8 cellular contexts compared by ENCODE assay signal in the genomic region with DNA sequence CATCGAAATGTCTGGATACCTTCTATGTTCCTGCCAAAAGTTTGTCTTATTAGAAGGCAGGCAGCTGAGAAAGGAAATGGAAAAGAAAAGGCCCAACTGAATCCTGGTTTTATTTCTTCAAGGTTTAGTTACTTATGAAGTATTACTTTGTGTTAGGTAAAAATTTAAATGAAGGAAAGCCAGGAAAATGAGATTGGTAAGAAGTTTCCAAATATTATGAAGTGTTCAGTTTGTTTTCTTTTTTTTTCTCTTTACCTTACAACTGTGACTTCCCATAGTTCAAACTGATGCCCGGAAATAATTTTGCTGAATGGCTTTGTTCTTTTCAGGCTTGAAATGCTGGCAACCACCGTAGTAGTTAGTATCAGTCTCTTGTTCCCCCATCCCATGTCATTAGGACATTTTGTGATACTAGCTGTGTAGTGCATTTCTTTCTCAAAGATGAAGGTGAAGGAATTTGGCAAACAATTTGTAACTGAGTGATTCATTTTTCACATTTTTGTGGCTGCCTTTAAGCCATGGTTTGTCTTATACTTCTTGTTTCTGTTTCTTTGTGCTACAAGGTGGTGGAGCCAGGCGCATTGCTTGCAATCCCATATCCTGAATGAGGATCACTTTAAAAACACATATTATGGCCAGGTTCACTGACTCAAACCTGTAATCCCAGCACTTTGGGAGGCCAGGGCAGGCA. TPM values are rescaled to one million over a fixed set of nuclear protein-coding genes. Genes with fewer than 3 reads are reported as not detected.
DNase-seq lines count a peak whose midpoint lies in the region; ATAC-seq and TF ChIP-seq lines count a peak whose summit lies in the region.

No MANE protein-coding gene starts in this region.

- DNase-seq in Daoy (ENCODE audit: low read depth) (peak; percentile 52), HS-5 (ENCODE audit: low read depth) (peak; percentile 52), dedifferentiated amniotic fluid mesenchymal stem cell (ENCODE audit: extremely low spot score) (peak; percentile 43), type B pancreatic cell (ENCODE audit: extremely low spot score, unreplicated experiment) (no peak), HEK293T (ENCODE audit: extremely low spot score) (no peak), SKM-1 (lab: John Stamatoyannopoulos, UW; ENCODE audit: unreplicated experiment) (no peak), NK-92 (lab: John Stamatoyannopoulos, UW; ENCODE audit: unreplicated experiment) (no peak)

- POLR2A ChIA-PET in HEK293T (lab: Yijun Ruan, JAX): no interaction called here

- peak overlapping the region; percentile 61 for H3K27ac Mint-ChIP-seq in type B pancreatic cell

- CTCF ChIA-PET in HEK293T (lab: Yijun Ruan, JAX): no interaction called here

- ATAC-seq in GM21526 (IDR thresholded peaks at IDR 0.05; ENCODE audit: low FRiP score, unreplicated experiment): peak; percentile 67

- H3K4me3 Mint-ChIP-seq in type B pancreatic cell: no peak overlapping the region

- H3K9me3 Mint-ChIP-seq in type B pancreatic cell: no peaks in the 10 kb centered on the region

- no peak for TF ChIP-seq CTCF in type B pancreatic cell (conservative IDR thresholded peaks at IDR 0.05)

- peaks cover 4% of the 10 kb centered on the region for H3K4me1 Mint-ChIP-seq in type B pancreatic cell (ENCODE audit: unreplicated experiment)

- H3K27me3 Mint-ChIP-seq in type B pancreatic cell: no peaks in the 10 kb centered on the region

- H3K36me3 Mint-ChIP-seq in type B pancreatic cell: peaks cover 9% of the 10 kb centered on the region

TF ChIP-seq in HEK293T, 16 proteins besides CTCF, POLR2A, EP300 and RAD21:
- TF ChIP-seq L3MBTL2 (conservative IDR thresholded peaks at IDR 0.05) (no peak), CTBP1 (IDR thresholded peaks at IDR 0.05; ENCODE audit: borderline replicate concordance) (no peak), PKNOX1 (IDR thresholded peaks at IDR 0.05) (no peak), NFRKB (IDR thresholded peaks at IDR 0.05) (no peak), ARNT (IDR thresholded peaks at IDR 0.05) (no peak), TARDBP (IDR thresholded peaks at IDR 0.05) (no peak), FOXK2 (IDR thresholded peaks at IDR 0.05) (no peak), SUZ12 (IDR thresholded peaks at IDR 0.05) (no peak), ELF4 (IDR thresholded peaks at IDR 0.05) (no peak), BHLHE40 (IDR thresholded peaks at IDR 0.05; ENCODE audit: borderline replicate concordance) (no peak), HDGF (IDR thresholded peaks at IDR 0.05; ENCODE audit: borderline replicate concordance) (no peak), LEF1 (IDR thresholded peaks at IDR 0.05; ENCODE audit: borderline replicate concordance) (no peak), ZNF384 (IDR thresholded peaks at IDR 0.05) (no peak), FOXM1 (IDR thresholded peaks at IDR 0.05; ENCODE audit: borderline replicate concordance) (no peak), FOXA1 (IDR thresholded peaks at IDR 0.05) (no peak), SP1 (IDR thresholded peaks at IDR 0.05) (no peak)

RNA-seq across cellular contexts. Expression of gene GPD2, which starts 40.5 kb away (rescaled TPM):
- 36.9 and 56.7 TPM in 2 replicates for total RNA-seq in Daoy (2014; rRNA removed; shearing (Covaris generic))
- total RNA-seq in type B pancreatic cell (ENCODE audit: low replicate concordance): 25.3 and 56.3 TPM in 2 replicates

Comparison
In these comparisons a context has a peak if more than half of its experiments do, and no peak if none do; other contexts are left out.
1. DNase-seq: peak in Daoy (single experiment), HS-5 (single experiment) and dedifferentiated amniotic fluid mesenchymal stem cell (single experiment); none in type B pancreatic cell (single experiment), HEK293T (single experiment), SKM-1 (single experiment) and NK-92 (single experiment).